ENCODE assay signal across 23 cellular contexts in genomic region chr14:63288853-63289252, GRCh38. TPM values are rescaled to one million over a fixed set of nuclear protein-coding genes. Genes with fewer than 3 reads are reported as not detected.
DNase-seq lines count a peak whose midpoint lies in the region; ATAC-seq, FAIRE-seq and TF ChIP-seq lines count a peak whose summit lies in the region.
"Had no signal": no experiment of that assay in that cellular context is flagged by ENCODE, and none has a peak within 500 bp of the region (broad histone marks: within the 10 kb centered on the region; RNA-seq: fewer than 3 reads in every experiment).

No MANE protein-coding gene starts in this region.

- no peak overlapping the region for H3K4me3 Mint-ChIP-seq in endodermal cell
- H3K4me3 Mint-ChIP-seq: CD4-positive, CD25-positive, alpha-beta regulatory T cell had no signal

- H3K4me3 ChIP-seq in GM12878, result no peak overlapping the region
- H3K4me3 ChIP-seq in endodermal cell (ENCODE audit: low read length), result no peak overlapping the region
- H3K4me3 ChIP-seq: Peyer's patch had no signal

- no peak for TF ChIP-seq EP300 in GM12878 (IDR thresholded peaks at IDR 0.05; ENCODE audit: borderline replicate concordance in 1 of 2, control insufficient read depth in 1 of 2, low read depth in 2 of 2, low read length in 2 of 2)

- POLR2A ChIA-PET in GM12878 (lab: Charles Lee), result no interaction called here

- no peaks in the 10 kb centered on the region for H3K36me3 ChIP-seq in GM12878 (ENCODE audit: control insufficient read depth in 2 of 2, insufficient read depth in 2 of 2, low read length in 1 of 2)
- no peaks in the 10 kb centered on the region for H3K36me3 ChIP-seq in endodermal cell (ENCODE audit: control insufficient read depth, insufficient read depth, low read length)
- H3K36me3 ChIP-seq: Peyer's patch had no signal

- H3K79me2 ChIP-seq in GM12878 (ENCODE audit: control insufficient read depth, insufficient read depth, low read length), result no peaks in the 10 kb centered on the region

- intact Hi-C loops in GM12878 (cut with micrococcal nuclease; ENCODE audit: unreplicated experiment), result no loop called here

- H3K27ac ChIP-seq in GM12878 (ENCODE audit: control insufficient read depth, insufficient read depth) (no peak overlapping the region), endodermal cell (ENCODE audit: low read depth, low read length) (no peak overlapping the region)
- H3K27ac ChIP-seq: Peyer's patch had no signal

- no peak for DNase-seq in GM12878 (ENCODE audit: low read depth, low spot score)
- DNase-seq in AG20443 (ENCODE audit: low spot score), result no peak
- no peak for DNase-seq in HK-2 (ENCODE audit: unreplicated experiment)
- no peak for DNase-seq in endodermal cell
- DNase-seq: Calu3; CD4-positive, CD25-positive, alpha-beta regulatory T cell; DMS79; IMR-90; Kasumi-1; NCI-H1417; NCI-H1930; NCI-H510A treated with DMSO at 0.1 percent for 48 hours; Peyer's patch; Right ventricle myocardium superior had no signal

- TF ChIP-seq CTCF in GM12878 (IDR thresholded peaks at IDR 0.05 in 2 of 3, conservative IDR thresholded peaks at IDR 0.05 in 1 of 3; ENCODE audit: control insufficient read depth in 2 of 3, extremely low read depth in 1 of 3, insufficient read depth in 1 of 3, low read depth in 3 of 3, low read length in 3 of 3) (no peak), endodermal cell (conservative IDR thresholded peaks at IDR 0.05) (no peak)

- CTCF ChIA-PET in GM12878 (lab: Yijun Ruan, JAX), result interaction anchor here (0.8 kb wide), 1 partner anchor 15 kb away, joined by 3 read pairs; no protein-coding TSS in a partner anchor

- no TSS peak for BruUV-seq in GM12878 (replicated peaks; lab: Mats Ljungman, UMichigan)

- H3K4me2 ChIP-seq in GM12878 (ENCODE audit: control insufficient read depth, insufficient read depth), result peak overlapping the region; percentile 35; the same call in 1 of the 2 replicates

- H3K27ac Mint-ChIP-seq in endodermal cell, result no peak overlapping the region
- H3K27ac Mint-ChIP-seq: CD4-positive, CD25-positive, alpha-beta regulatory T cell had no signal

- ATAC-seq in GM18867 (IDR thresholded peaks at IDR 0.05; ENCODE audit: unreplicated experiment) (peak; percentile 48), GM21367 (IDR thresholded peaks at IDR 0.05; ENCODE audit: unreplicated experiment) (peak; percentile 53), HG02852 (IDR thresholded peaks at IDR 0.05; ENCODE audit: unreplicated experiment) (peak; percentile 47), GM12878 (peak; percentile 78)
- ATAC-seq: SK-N-SH treated with all-trans-retinoic acid at 6 μM for 48 hours had no signal

- FAIRE-seq in GM12878 (lab: Jason Lieb, UNC), result no peak
- FAIRE-seq: GM12892 had no signal

- no peak overlapping the region for H3K9ac ChIP-seq in GM12878 (ENCODE audit: control insufficient read depth, insufficient read depth, low read length)
- H3K9ac ChIP-seq in endodermal cell (ENCODE audit: extremely low read depth, low read length, poor library complexity, severe bottlenecking), result no peak overlapping the region

- in situ Hi-C loops in GM12878 (cut with MboI), result no loop called here

- H3K9me3 ChIP-seq in GM12878 (replicated peaks; ENCODE audit: control insufficient read depth, insufficient read depth, low read length) (no peaks in the 10 kb centered on the region), endodermal cell (ENCODE audit: control insufficient read depth, low read length) (no peaks in the 10 kb centered on the region)
- H3K9me3 ChIP-seq: Peyer's patch had no signal

- no peaks in the 10 kb centered on the region for H3K27me3 Mint-ChIP-seq in endodermal cell (ENCODE audit: insufficient read depth)

- H3K36me3 Mint-ChIP-seq in endodermal cell (ENCODE audit: low read depth), result no peaks in the 10 kb centered on the region
- H3K36me3 Mint-ChIP-seq: CD4-positive, CD25-positive, alpha-beta regulatory T cell had no signal

- peaks cover 9% of the 10 kb centered on the region for H3K4me1 Mint-ChIP-seq in endodermal cell
- H3K4me1 Mint-ChIP-seq: CD4-positive, CD25-positive, alpha-beta regulatory T cell had no signal

- no peak overlapping the region for H2AFZ ChIP-seq in GM12878 (ENCODE audit: control insufficient read depth, low read depth, low read length)

- H3K27me3 ChIP-seq in GM12878 (replicated peaks in 1 of 2; ENCODE audit: control insufficient read depth in 2 of 2, insufficient read depth in 2 of 2, low read length in 1 of 2) (no peaks in the 10 kb centered on the region), endodermal cell (ENCODE audit: control insufficient read depth, insufficient read depth, low read length, poor library complexity, severe bottlenecking) (no peaks in the 10 kb centered on the region)
- H3K27me3 ChIP-seq: Peyer's patch had no signal

- TF ChIP-seq RAD21 in GM12878 (IDR thresholded peaks at IDR 0.05; ENCODE audit: insufficient read depth, low read depth, low read length), result no peak

- TF ChIP-seq POLR2A in GM12878 (IDR thresholded peaks at IDR 0.05; ENCODE audit: low read depth, low read length), result no peak

- H3K4me1 ChIP-seq in GM12878 (ENCODE audit: control insufficient read depth, insufficient read depth, low read length) (peaks cover 4% of the 10 kb centered on the region; the same call in 1 of the 2 replicates), endodermal cell (ENCODE audit: control insufficient read depth, insufficient read depth, low read length) (peaks cover 10% of the 10 kb centered on the region)
- H3K4me1 ChIP-seq: Peyer's patch had no signal

- H4K20me1 ChIP-seq in GM12878 (ENCODE audit: control insufficient read depth, insufficient read depth), result no peaks in the 10 kb centered on the region

- SMC1A ChIA-PET in GM12878 (lab: Charles Lee; ENCODE audit: uncharacterized antibody, unreplicated experiment), result interaction anchor here (0.7 to 1.2 kb wide), 2 partner anchors 11 to 65 kb away, joined by 3 read pairs; no protein-coding TSS in a partner anchor

- RAD21 ChIA-PET in GM12878 (lab: Charles Lee; ENCODE audit: unreplicated experiment), result interaction anchor here (1.0 kb wide), 1 partner anchor 8 kb away, joined by 4 read pairs; no protein-coding TSS in a partner anchor

- no peaks in the 10 kb centered on the region for H3K9me3 Mint-ChIP-seq in endodermal cell
- H3K9me3 Mint-ChIP-seq: CD4-positive, CD25-positive, alpha-beta regulatory T cell had no signal

- 0% methylated on average over 1 of the region's 1 CpG for whole genome bisulfite sequencing in GM12878 (ENCODE audit: insufficient coverage, insufficient replicate concordance, low lambda C conversion rate, missing lambda C conversion rate)
- 100% methylated on average over 1 of the region's 1 CpG for WGBS in endodermal cell (ENCODE audit: insufficient coverage in 1 of 2, insufficient read length in 1 of 2), 2 experiments

TF ChIP-seq in GM12878, 131 proteins besides CTCF, POLR2A, EP300 and RAD21 (continues in another document):
- no peak for TF ChIP-seq CREM (IDR thresholded peaks at IDR 0.05; ENCODE audit: low read depth)
- TF ChIP-seq BCL11A (IDR thresholded peaks at IDR 0.05; ENCODE audit: low read depth, low read length), result no peak
- peak; percentile 83 for TF ChIP-seq RUNX3 (IDR thresholded peaks at IDR 0.05; ENCODE audit: low read length)
- TF ChIP-seq HDAC6 (IDR thresholded peaks at IDR 0.05; ENCODE audit: unreplicated experiment), result no peak
- peak; percentile 64; the same call in 1 of the 2 replicates for TF ChIP-seq NFIC (IDR thresholded peaks at IDR 0.05; ENCODE audit: low read depth, low read length)
- no peak for TF ChIP-seq FOS (IDR thresholded peaks at IDR 0.05; ENCODE audit: borderline replicate concordance, extremely low read depth, insufficient read length)
- no peak for TF ChIP-seq CBX5 (IDR thresholded peaks at IDR 0.05; ENCODE audit: low read depth)
- no peak for TF ChIP-seq PML (IDR thresholded peaks at IDR 0.05; ENCODE audit: low read length)

RNA-seq across cellular contexts. Expression of gene GPHB5, which starts 29.9 kb away (rescaled TPM):
- total RNA-seq in GM12878 (2013; cell fraction: nucleolus; rRNA removed), result not detected in 2 replicates
- not detected in 2 replicates for total RNA-seq in GM12878 (2014; rRNA removed)
- total RNA-seq in GM12878 (2014; rRNA removed; fragmentation: Illumina TruSeq; extraction: Trizol), result not detected in 2 replicates
- not detected in 2 replicates for total RNA-seq in GM12878 (2021)
- polyA plus RNA-seq in GM12878 (2011; ENCODE audit: low read depth), result not detected
- not detected in 2 replicates for polyA plus RNA-seq in GM12878 (2011; rRNA removed)
- not detected in 2 replicates for polyA plus RNA-seq in GM12878 (2011; cell fraction: cytosol; rRNA removed)
- not detected in 2 replicates for polyA plus RNA-seq in GM12878 (2011; cell fraction: nucleus; rRNA removed)
- polyA plus RNA-seq in GM12878 (2012), result not detected in 2 replicates
- polyA plus RNA-seq in GM12878 (2014; fragmentation: Illumina TruSeq; extraction: Trizol), result not detected in 2 replicates
- polyA plus RNA-seq in GM12878 (2014; fragmentation: Nextera tagmentation; extraction: Ambion mirVana), result not detected
- not detected in 2 replicates for polyA plus RNA-seq in GM12878 (2014; rRNA removed)
- not detected for polyA plus RNA-seq in GM12878 (2016; fragmentation: Nextera tagmentation; extraction: Ambion mirVana)
- not detected in 2 replicates for polyA minus RNA-seq in GM12878 (2011; rRNA and poly(A)+ RNA removed)
- polyA minus RNA-seq in GM12878 (2011; cell fraction: cytosol; rRNA and poly(A)+ RNA removed), result not detected in 2 replicates
- polyA minus RNA-seq in GM12878 (2011; cell fraction: nucleus; rRNA and poly(A)+ RNA removed), result not detected in 2 replicates
- not detected for total RNA-seq in endodermal cell
- polyA plus RNA-seq in endodermal cell (2013, experiment 1 of 2), result not detected
- polyA plus RNA-seq in endodermal cell (2013, experiment 2 of 2), result not detected
- total RNA-seq: Calu3; CD4-positive, CD25-positive, alpha-beta regulatory T cell; G401; H7; HT-29; IMR-90; Peyer's patch; Right ventricle myocardium superior; T-helper 1 cell treated with Interleukin-12 subunit alpha and Interleukin-12 subunit beta and Interleukin-4 antibody, amounts not matched to agents 30 ng/mL and 1 ng/mL, for 36 hours had no signal
- polyA plus RNA-seq: CD4-positive, CD25-positive, alpha-beta regulatory T cell; IMR-90 had no signal
